Comparison of ENCODE assay signal across 8 cellular contexts in the genomic region with DNA sequence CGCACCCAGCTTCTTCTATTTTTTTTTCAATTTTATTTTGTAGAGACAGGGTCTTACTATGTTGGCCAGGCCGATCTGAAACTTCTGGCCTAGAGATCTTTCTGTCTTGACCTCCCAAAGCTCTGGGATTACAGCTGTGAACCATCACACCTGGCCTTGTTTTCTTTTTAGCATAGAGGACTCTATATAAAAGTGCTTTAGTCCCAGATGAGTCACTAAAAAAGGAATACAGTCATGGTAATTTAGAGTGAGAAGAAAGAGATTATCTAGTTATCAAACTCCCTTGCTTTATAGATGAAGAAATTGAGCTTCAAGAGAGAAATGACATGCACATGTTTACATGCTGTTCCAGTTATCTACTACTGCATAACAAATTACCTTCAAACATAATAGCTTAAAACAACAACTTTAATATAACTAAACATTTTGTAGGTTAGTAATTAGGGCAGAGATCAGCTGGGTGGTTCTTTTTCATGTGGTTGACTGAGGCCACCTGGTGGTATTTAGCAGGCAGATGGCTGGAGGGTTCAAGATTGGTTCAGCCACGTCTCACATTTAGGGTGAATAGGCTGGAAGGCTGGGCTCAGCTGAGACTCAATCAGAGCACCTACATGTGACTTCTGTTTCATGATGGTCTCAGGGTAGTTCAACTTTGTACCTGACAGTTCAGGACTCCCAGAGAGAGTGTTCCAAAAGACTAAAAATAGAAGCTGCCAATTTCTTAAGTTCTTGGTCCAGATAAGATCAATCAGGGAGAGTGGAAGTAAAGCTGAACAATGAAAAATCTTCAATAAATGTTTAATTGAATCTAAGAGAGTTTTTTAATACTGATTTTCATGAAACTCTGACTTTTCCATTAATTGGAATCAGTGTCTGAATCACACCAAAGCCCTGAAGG. TPM values are rescaled to one million over a fixed set of nuclear protein-coding genes. Genes with fewer than 3 reads are reported as not detected.
DNase-seq lines count a peak whose midpoint lies in the region; ATAC-seq, FAIRE-seq and TF ChIP-seq lines count a peak whose summit lies in the region.

No MANE protein-coding gene starts in this region.

- no peaks in the 10 kb centered on the region for H3K9me3 Mint-ChIP-seq in activated CD8-positive, alpha-beta memory T cell treated with anti-CD3 and anti-CD28 coated beads, Interleukin-2, amount 10 ng/mL, durations not matched to agents 7 days and 5 days (ENCODE audit: low read depth)
- no peaks in the 10 kb centered on the region for H3K9me3 Mint-ChIP-seq in activated T-cell treated with anti-CD3 and anti-CD28 coated beads, Interleukin-2, amount 50 U/mL, for 4 hours

- TF ChIP-seq POLR2A in H54 (IDR thresholded peaks at IDR 0.05; ENCODE audit: low read depth, low read length) = no peak

- peak; percentile 69 for DNase-seq in activated CD8-positive, alpha-beta memory T cell treated with anti-CD3 and anti-CD28 coated beads, Interleukin-2, amount 10 ng/mL, durations not matched to agents 7 days and 5 days
- no peak for DNase-seq in activated CD8-positive, alpha-beta memory T cell treated with anti-CD3 and anti-CD28 coated beads for 24 hours
- peak; percentile 22 for DNase-seq in NCI-H748 (lab: John Stamatoyannopoulos, UW; ENCODE audit: unreplicated experiment)
- DNase-seq in activated T-cell treated with anti-CD3 and anti-CD28 coated beads, Interleukin-2, amount 50 U/mL, for 4 hours = peak; percentile 31
- no peak for DNase-seq in left ventricle myocardium superior
- peak; percentile 42 for DNase-seq in stimulated activated CD4-positive, alpha-beta T cell treated with anti-CD3 and anti-CD28 coated beads, Interleukin-15, amount 100 ng/mL, for 24 hours
- DNase-seq in H54 (ENCODE audit: insufficient read length, low spot score) = no peak

- no peaks in the 10 kb centered on the region for H3K36me3 Mint-ChIP-seq in activated CD8-positive, alpha-beta memory T cell treated with anti-CD3 and anti-CD28 coated beads, Interleukin-2, amount 10 ng/mL, durations not matched to agents 7 days and 5 days
- no peaks in the 10 kb centered on the region for H3K36me3 Mint-ChIP-seq in activated T-cell treated with anti-CD3 and anti-CD28 coated beads, Interleukin-2, amount 50 U/mL, for 4 hours (ENCODE audit: insufficient read depth)

- no peak overlapping the region for H3K27ac Mint-ChIP-seq in activated CD8-positive, alpha-beta memory T cell treated with anti-CD3 and anti-CD28 coated beads, Interleukin-2, amount 10 ng/mL, durations not matched to agents 7 days and 5 days

- CTCF ChIA-PET in activated CD8-positive, alpha-beta memory T cell treated with anti-CD3 and anti-CD28 coated beads, Interleukin-2, amount 10 ng/mL, durations not matched to agents 7 days and 5 days (lab: Charles Lee) = interaction anchor here (0.7 to 3.7 kb wide), 32 partner anchors 8 to 244 kb away, joined by 3 to 23 read pairs (median 5); a partner anchor contains a TSS

- peaks cover 2% of the 10 kb centered on the region for H3K4me1 Mint-ChIP-seq in activated CD8-positive, alpha-beta memory T cell treated with anti-CD3 and anti-CD28 coated beads, Interleukin-2, amount 10 ng/mL, durations not matched to agents 7 days and 5 days
- peaks cover 2% of the 10 kb centered on the region for H3K4me1 Mint-ChIP-seq in activated T-cell treated with anti-CD3 and anti-CD28 coated beads, Interleukin-2, amount 50 U/mL, for 4 hours (ENCODE audit: low read depth)

- intact Hi-C loops in left ventricle myocardium superior (cut with micrococcal nuclease) = no loop called here

- no peak for FAIRE-seq in H54 (lab: Jason Lieb, UNC)

- no peak overlapping the region for H3K4me3 Mint-ChIP-seq in activated CD8-positive, alpha-beta memory T cell treated with anti-CD3 and anti-CD28 coated beads, Interleukin-2, amount 10 ng/mL, durations not matched to agents 7 days and 5 days
- H3K4me3 Mint-ChIP-seq in activated T-cell treated with anti-CD3 and anti-CD28 coated beads, Interleukin-2, amount 50 U/mL, for 4 hours = no peak overlapping the region

- ATAC-seq in activated CD8-positive, alpha-beta memory T cell treated with anti-CD3 and anti-CD28 coated beads, Interleukin-2, amount 10 ng/mL, durations not matched to agents 7 days and 5 days = peak; percentile 77
- peak; percentile 68 for ATAC-seq in HG02610 (IDR thresholded peaks at IDR 0.05; ENCODE audit: unreplicated experiment)
- ATAC-seq in activated T-cell treated with anti-CD3 and anti-CD28 coated beads, Interleukin-2, amount 50 U/mL, for 4 hours = peak; percentile 40 to 62
- peak; percentile 56 for ATAC-seq in left ventricle myocardium superior

- peaks cover 50% of the 10 kb centered on the region for H3K27me3 Mint-ChIP-seq in activated CD8-positive, alpha-beta memory T cell treated with anti-CD3 and anti-CD28 coated beads, Interleukin-2, amount 10 ng/mL, durations not matched to agents 7 days and 5 days
- peaks cover 12% of the 10 kb centered on the region for H3K27me3 Mint-ChIP-seq in activated T-cell treated with anti-CD3 and anti-CD28 coated beads, Interleukin-2, amount 50 U/mL, for 4 hours (ENCODE audit: low read depth)

RNA-seq across cellular contexts. Expression of a gene that starts 16.9 kb away (rescaled TPM):
- 10 to 100 TPM; 70.6 to 75.7 TPM for total RNA-seq in activated CD8-positive, alpha-beta memory T cell treated with anti-CD3 and anti-CD28 coated beads, Interleukin-2, amount 10 ng/mL, durations not matched to agents 7 days and 5 days
- 10 to 100 TPM; 37.4 to 42.7 (median 42.3) TPM for total RNA-seq in activated T-cell treated with anti-CD3 and anti-CD28 coated beads, Interleukin-2, amount 50 U/mL, for 4 hours
- total RNA-seq in left ventricle myocardium superior = 8.7 TPM

Comparison
In these comparisons a context has a peak if more than half of its experiments do, and no peak if none do; other contexts are left out.
1. DNase-seq: peak in activated CD8-positive, alpha-beta memory T cell treated with anti-CD3 and anti-CD28 coated beads, Interleukin-2, amount 10 ng/mL, durations not matched to agents 7 days and 5 days (single experiment), NCI-H748 (single experiment), activated T-cell treated with anti-CD3 and anti-CD28 coated beads, Interleukin-2, amount 50 U/mL, for 4 hours (single experiment) and stimulated activated CD4-positive, alpha-beta T cell treated with anti-CD3 and anti-CD28 coated beads, Interleukin-15, amount 100 ng/mL, for 24 hours (single experiment); none in activated CD8-positive, alpha-beta memory T cell treated with anti-CD3 and anti-CD28 coated beads for 24 hours (single experiment), left ventricle myocardium superior (single experiment) and H54 (single experiment).
2. Peak in every context shown above with its lines, with median percentiles within 50 percentile points of each other: ATAC-seq.